In the genomic region with DNA sequence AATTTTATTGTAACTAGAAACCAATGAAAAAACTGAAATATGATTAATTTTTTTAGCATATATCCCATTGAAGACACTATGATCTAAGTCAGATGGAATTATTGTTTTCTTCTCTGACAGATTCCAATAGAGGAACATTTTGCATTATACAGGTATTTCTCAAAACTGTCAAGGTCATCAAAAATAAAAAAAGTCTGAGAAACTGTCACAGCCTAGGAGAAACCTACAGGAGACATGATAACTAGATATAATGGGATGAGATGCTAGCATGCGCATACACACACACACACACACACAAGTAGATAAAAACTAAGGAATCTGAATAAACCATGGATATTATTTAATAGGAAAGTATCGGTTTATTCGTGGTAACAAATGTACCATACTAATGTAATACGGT, we compare ENCODE assay signal across 35 cellular contexts.
"Had no signal": no experiment of that assay in that cellular context is flagged by ENCODE, and none has a peak within 500 bp of the region (broad histone marks: within the 10 kb centered on the region; RNA-seq: fewer than 3 reads in every experiment).

No MANE protein-coding gene starts in this region.

- ATAC-seq: activated CD8-positive, alpha-beta T cell treated with anti-CD3 and anti-CD28 coated beads for 36 hours; activated naive CD4-positive, alpha-beta T cell treated with anti-CD3 and anti-CD28 coated beads, Interleukin-2, amount 50 U/mL, for 72 hours; activated T-cell treated with anti-CD3 and anti-CD28 coated beads, Interleukin-2, amount 50 U/mL, for 4 hours; activated T-cell treated with anti-CD3 and anti-CD28 coated beads, Interleukin-2, amount 50 U/mL, for 72 hours; activated T-helper 17 cell treated with anti-CD3 and anti-CD28 coated beads, Interleukin-2, amount 50 U/mL, for 72 hours; body of pancreas had no signal

- H3K9me3 ChIP-seq: adrenal gland, body of pancreas, breast epithelium had no signal

- H3K27ac ChIP-seq: adrenal gland, body of pancreas, brain microvascular endothelial cell, breast epithelium, VCaP had no signal

- H3K27me3 Mint-ChIP-seq: activated B cell treated with CpG ODN at 0.5 μM for 24 hours; activated CD4-positive, alpha-beta memory T cell treated with anti-CD3 and anti-CD28 coated beads for 36 hours; activated CD4-positive, alpha-beta T cell treated with anti-CD3 and anti-CD28 coated beads, Interleukin-2, amount 10 ng/mL, durations not matched to agents 24 days and 14 days; activated CD8-positive, alpha-beta T cell treated with anti-CD3 and anti-CD28 coated beads for 36 hours; activated naive CD8-positive, alpha-beta T cell treated with anti-CD3 and anti-CD28 coated beads for 36 hours; activated T-helper 17 cell treated with anti-CD3 and anti-CD28 coated beads, Interleukin-2, amount 50 U/mL, for 72 hours had no signal

- H3K4me1 Mint-ChIP-seq: activated B cell treated with CpG ODN at 0.5 μM for 24 hours; activated CD4-positive, alpha-beta T cell treated with anti-CD3 and anti-CD28 coated beads, Interleukin-2, amount 10 ng/mL, durations not matched to agents 24 days and 14 days; activated naive CD8-positive, alpha-beta T cell treated with anti-CD3 and anti-CD28 coated beads for 36 hours; activated T-helper 17 cell treated with anti-CD3 and anti-CD28 coated beads, Interleukin-2, amount 50 U/mL, for 72 hours had no signal

- DNase-seq: activated B cell treated with CpG ODN at 0.5 μM for 24 hours; activated CD4-positive, alpha-beta memory T cell treated with anti-CD3 and anti-CD28 coated beads for 36 hours; activated CD4-positive, alpha-beta T cell treated with anti-CD3 and anti-CD28 coated beads for 4 hours; activated CD4-positive, alpha-beta T cell treated with anti-CD3 and anti-CD28 coated beads, Interleukin-2, amount 10 ng/mL, durations not matched to agents 24 days and 14 days; activated CD4-positive, alpha-beta T cell treated with anti-CD3 and anti-CD28 coated beads, Interleukin-2, amount 50 U/mL, for 1 hour; activated CD4-positive, alpha-beta T cell treated with anti-CD3 and anti-CD28 coated beads, Interleukin-2, amount 50 U/mL, for 4 hours; activated CD4-positive, CD25-positive, alpha-beta regulatory T cell treated with anti-CD3 and anti-CD28 coated beads, Interleukin-2, amount 50 U/mL, for 72 hours; activated CD8-positive, alpha-beta memory T cell treated with anti-CD3 and anti-CD28 coated beads, Interleukin-2, amount 50 U/mL, for 4 hours; activated CD8-positive, alpha-beta T cell treated with anti-CD3 and anti-CD28 coated beads for 36 hours; activated effector memory CD4-positive, alpha-beta T cell treated with anti-CD3 and anti-CD28 coated beads, Interleukin-2, amount 50 U/mL, for 16 hours; activated gamma-delta T cell treated with Interleukin-2 at 50 U/mL for 16 hours; activated naive CD4-positive, alpha-beta T cell; activated naive CD4-positive, alpha-beta T cell treated with anti-CD3 and anti-CD28 coated beads for 36 hours; activated naive CD4-positive, alpha-beta T cell treated with anti-CD3 and anti-CD28 coated beads, Interleukin-2, amount 50 U/mL, for 16 hours; activated naive CD8-positive, alpha-beta T cell treated with anti-CD3 and anti-CD28 coated beads for 36 hours; activated T-cell treated with anti-CD3 and anti-CD28 coated beads for 4 hours; activated T-cell treated with anti-CD3 and anti-CD28 coated beads, Interleukin-2, amount 50 U/mL, for 1 hour; activated T-cell treated with anti-CD3 and anti-CD28 coated beads, Interleukin-2, amount 50 U/mL, for 4 hours; activated T-cell treated with anti-CD3 and anti-CD28 coated beads, Interleukin-2, amount 50 U/mL, for 72 hours; adrenal gland; amniotic stem cell; aorta; body of pancreas; brain microvascular endothelial cell; central memory CD4-positive, alpha-beta T cell; T-helper 2 cell; T-helper 9 cell had no signal

- H3K4me3 Mint-ChIP-seq: activated B cell treated with CpG ODN at 0.5 μM for 24 hours; activated CD4-positive, alpha-beta memory T cell treated with anti-CD3 and anti-CD28 coated beads for 36 hours; activated CD4-positive, alpha-beta T cell treated with anti-CD3 and anti-CD28 coated beads, Interleukin-2, amount 10 ng/mL, durations not matched to agents 24 days and 14 days; activated CD8-positive, alpha-beta T cell treated with anti-CD3 and anti-CD28 coated beads for 36 hours; activated naive CD4-positive, alpha-beta T cell treated with anti-CD3 and anti-CD28 coated beads for 36 hours; activated naive CD8-positive, alpha-beta T cell treated with anti-CD3 and anti-CD28 coated beads for 36 hours; activated T-cell treated with anti-CD3 and anti-CD28 coated beads, Interleukin-2, amount 50 U/mL, for 4 hours; activated T-cell treated with anti-CD3 and anti-CD28 coated beads, Interleukin-2, amount 50 U/mL, for 72 hours; activated T-helper 1 cell treated with anti-CD3 and anti-CD28 coated beads, Interleukin-12 subunit alpha, Interleukin-12 subunit beta, Interleukin-2, Interleukin-4 antibody, amounts not matched to agents 30 ng/mL and 10 ng/mL and 1 ng/mL, durations not matched to agents 14 hours and 24 hours and 36 hours; activated T-helper 17 cell treated with anti-CD3 and anti-CD28 coated beads, Interleukin-2, amount 50 U/mL, for 72 hours; T-helper 1 cell treated with Interleukin-12 subunit alpha and Interleukin-12 subunit beta and Interleukin-4 antibody, amounts not matched to agents 30 μg/mL and 1 μg/mL, for 36 hours; T-helper 2 cell treated with Interferon-gamma antibody and Interleukin-4, amounts not matched to agents 5 μg/mL and 100 μg/mL, for 36 hours had no signal

- H3K36me3 ChIP-seq: adrenal gland, brain microvascular endothelial cell, breast epithelium had no signal

- H3K36me3 Mint-ChIP-seq: activated CD4-positive, alpha-beta memory T cell treated with anti-CD3 and anti-CD28 coated beads for 36 hours; activated naive CD8-positive, alpha-beta T cell treated with anti-CD3 and anti-CD28 coated beads for 36 hours had no signal

- H3K4me1 ChIP-seq: adrenal gland, body of pancreas, breast epithelium had no signal

- FAIRE-seq: astrocyte had no signal

- H3K4me3 ChIP-seq: adrenal gland, body of pancreas, breast epithelium had no signal

- H3K9me3 Mint-ChIP-seq: activated CD8-positive, alpha-beta T cell treated with anti-CD3 and anti-CD28 coated beads for 36 hours had no signal

- H3K27ac Mint-ChIP-seq: activated B cell treated with CpG ODN at 0.5 μM for 24 hours; activated CD4-positive, alpha-beta memory T cell treated with anti-CD3 and anti-CD28 coated beads for 36 hours; activated CD4-positive, alpha-beta T cell treated with anti-CD3 and anti-CD28 coated beads, Interleukin-2, amount 10 ng/mL, durations not matched to agents 24 days and 14 days; activated CD8-positive, alpha-beta T cell treated with anti-CD3 and anti-CD28 coated beads for 36 hours; activated naive CD4-positive, alpha-beta T cell treated with anti-CD3 and anti-CD28 coated beads for 36 hours; activated naive CD4-positive, alpha-beta T cell treated with anti-CD3 and anti-CD28 coated beads, Interleukin-2, amount 50 U/mL, for 72 hours; activated naive CD8-positive, alpha-beta T cell treated with anti-CD3 and anti-CD28 coated beads for 36 hours; activated T-cell treated with anti-CD3 and anti-CD28 coated beads, Interleukin-2, amount 50 U/mL, for 72 hours; activated T-helper 1 cell treated with anti-CD3 and anti-CD28 coated beads, Interleukin-12 subunit alpha, Interleukin-12 subunit beta, Interleukin-2, Interleukin-4 antibody, amounts not matched to agents 30 ng/mL and 10 ng/mL and 1 ng/mL, durations not matched to agents 14 hours and 24 hours and 36 hours; activated T-helper 17 cell treated with anti-CD3 and anti-CD28 coated beads, Interleukin-2, amount 50 U/mL, for 72 hours; T-helper 1 cell treated with Interleukin-12 subunit alpha and Interleukin-12 subunit beta and Interleukin-4 antibody, amounts not matched to agents 30 μg/mL and 1 μg/mL, for 36 hours; T-helper 2 cell treated with Interferon-gamma antibody and Interleukin-4, amounts not matched to agents 5 μg/mL and 100 μg/mL, for 36 hours had no signal

- H3K27me3 ChIP-seq: adrenal gland, body of pancreas, brain microvascular endothelial cell, breast epithelium had no signal
